In genomic region chr14:29316936-29317335, GRCh38 we compare ENCODE assay signal across 20 cellular contexts.
DNase-seq lines count a peak whose midpoint lies in the region; ATAC-seq, FAIRE-seq and TF ChIP-seq lines count a peak whose summit lies in the region.
"Had no signal": no experiment of that assay in that cellular context is flagged by ENCODE, and none has a peak within 500 bp of the region (broad histone marks: within the 10 kb centered on the region; RNA-seq: fewer than 3 reads in every experiment).

No MANE protein-coding gene starts in this region.

- 14% methylated on average over 2 of the region's 2 CpGs for WGBS in A549 (ENCODE audit: missing lambda C conversion rate)
- WGBS in K562 (ENCODE audit: insufficient coverage, low coverage, missing lambda C conversion rate) = 0% methylated on average over 2 of the region's 2 CpGs

- no peak overlapping the region for H3K4me2 ChIP-seq in A549
- no peak overlapping the region for H3K4me2 ChIP-seq in K562 (ENCODE audit: insufficient read depth, low read length)
- H3K4me2 ChIP-seq: BLaER1 treated with 17β-estradiol and CSF1 and Interleukin-3, amounts not matched to agents 10 nM and 100 nM had no signal

- BruUV-seq in K562 (replicated peaks; lab: Mats Ljungman, UMichigan) = no TSS peak

- H3K9me3 ChIP-seq in A549 (no peaks in the 10 kb centered on the region), K562 (replicated peaks; ENCODE audit: control insufficient read depth, insufficient read depth, low read depth, low read length) (no peaks in the 10 kb centered on the region)
- H3K9me3 ChIP-seq: BLaER1 treated with 17β-estradiol and CSF1 and Interleukin-3, amounts not matched to agents 10 nM and 100 nM; Caco-2 had no signal

- no peak for DNase-seq in A549 (ENCODE audit: low read depth in 1 of 2, low spot score in 1 of 2)
- DNase-seq in HTR-8/SVneo (ENCODE audit: insufficient read length, low spot score) = no peak
- no peak for DNase-seq in K562 (ENCODE audit: extremely low read depth in 1 of 4, low spot score in 3 of 4)
- DNase-seq in UCSD-AML1 (lab: John Stamatoyannopoulos, UW; ENCODE audit: unreplicated experiment) = no peak
- DNase-seq: 8988T; AML-193; Caco-2; Calu3; CD4-positive, alpha-beta T cell; CD8-positive, alpha-beta T cell; DMS79 treated with DMSO at 0.1 percent for 48 hours; GF-D8 had no signal

- CTCF ChIA-PET in A549 (lab: Yijun Ruan, JAX) (no interaction called here), K562 (lab: Yijun Ruan, JAX; ENCODE audit: low intra/inter-chr PET ratio) (no interaction called here)

- no peak for TF ChIP-seq RAD21 in A549 (conservative IDR thresholded peaks at IDR 0.05 in 1 of 2, IDR thresholded peaks at IDR 0.05 in 1 of 2)
- TF ChIP-seq RAD21 in K562 (CRISPR knock-in tag; conservative IDR thresholded peaks at IDR 0.05 in 1 of 2, IDR thresholded peaks at IDR 0.05 in 1 of 2) = no peak

- no peaks in the 10 kb centered on the region for H4K20me1 ChIP-seq in K562 (replicated peaks; ENCODE audit: control insufficient read depth, insufficient read depth, low read length)
- H4K20me1 ChIP-seq: BLaER1 treated with 17β-estradiol and CSF1 and Interleukin-3, amounts not matched to agents 10 nM and 100 nM had no signal

- no peaks in the 10 kb centered on the region for H3K79me2 ChIP-seq in K562 (ENCODE audit: control insufficient read depth, insufficient read depth, low read length)

- H2AFZ ChIP-seq in K562 (ENCODE audit: low read depth, low read length) = no peak overlapping the region

- no peak for TF ChIP-seq EP300 in A549 (IDR thresholded peaks at IDR 0.05)
- no peak for TF ChIP-seq EP300 in K562 (IDR thresholded peaks at IDR 0.05; ENCODE audit: low read length)

- POLR2A ChIA-PET in A549 (lab: Yijun Ruan, JAX) (no interaction called here), K562 (lab: Yijun Ruan, JAX) (no interaction called here)

- H3K27ac ChIP-seq in A549 (no peak overlapping the region), K562 (ENCODE audit: extremely low read depth, low read depth, low read length) (no peak overlapping the region)
- H3K27ac ChIP-seq: BLaER1 treated with 17β-estradiol and CSF1 and Interleukin-3, amounts not matched to agents 10 nM and 100 nM; C4-2B had no signal

- in situ Hi-C loops in K562 (cut with MboI) = no loop called here

- FAIRE-seq in A549 (lab: Jason Lieb, UNC) (no peak), HTR-8/SVneo (lab: Jason Lieb, UNC) (peak; percentile 49), K562 (lab: Jason Lieb, UNC) (no peak)
- FAIRE-seq: A204.1, D721Med, G401.6, GM12891, GM19239 had no signal

- no peaks in the 10 kb centered on the region for H3K9me1 ChIP-seq in K562 (ENCODE audit: control insufficient read depth, insufficient read depth, low read length)

- no peak for TF ChIP-seq CTCF in A549 (IDR thresholded peaks at IDR 0.05)
- no peak for TF ChIP-seq CTCF in K562 (IDR thresholded peaks at IDR 0.05 in 2 of 3, conservative IDR thresholded peaks at IDR 0.05 in 1 of 3; ENCODE audit: insufficient read depth in 2 of 3, low read depth in 1 of 3, low read length in 3 of 3)

- intact Hi-C loops in K562 (cut with micrococcal nuclease) = no loop called here

- no peaks in the 10 kb centered on the region for H3K27me3 ChIP-seq in K562 (ENCODE audit: control insufficient read depth in 2 of 2, insufficient read depth in 2 of 2, low read length in 2 of 2)
- H3K27me3 ChIP-seq: BLaER1 treated with 17β-estradiol and CSF1 and Interleukin-3, amounts not matched to agents 10 nM and 100 nM had no signal

- H3K36me3 ChIP-seq in K562 (ENCODE audit: control insufficient read depth, insufficient read depth, low read length) = no peaks in the 10 kb centered on the region
- H3K36me3 ChIP-seq: BLaER1 treated with 17β-estradiol and CSF1 and Interleukin-3, amounts not matched to agents 10 nM and 100 nM had no signal

- H3K9ac ChIP-seq in K562 (ENCODE audit: insufficient read depth in 1 of 2, low read depth in 2 of 2, low read length in 2 of 2) = no peak overlapping the region
- H3K9ac ChIP-seq: BLaER1 treated with 17β-estradiol and CSF1 and Interleukin-3, amounts not matched to agents 10 nM and 100 nM had no signal

- TF ChIP-seq POLR2A in A549 (IDR thresholded peaks at IDR 0.05; ENCODE audit: low read length) (no peak), K562 (conservative IDR thresholded peaks at IDR 0.05) (no peak)

- ATAC-seq in A549 (no peak), K562 (no peak), HG02642 (IDR thresholded peaks at IDR 0.05; ENCODE audit: poor library complexity, unreplicated experiment) (no peak)
- ATAC-seq: CD8-positive, alpha-beta T cell had no signal

- H3K4me1 ChIP-seq in A549 (no peaks in the 10 kb centered on the region), K562 (replicated peaks in 1 of 2; ENCODE audit: control insufficient read depth in 2 of 2, insufficient read depth in 2 of 2, low read length in 2 of 2) (no peaks in the 10 kb centered on the region)
- H3K4me1 ChIP-seq: BLaER1 treated with 17β-estradiol and CSF1 and Interleukin-3, amounts not matched to agents 10 nM and 100 nM; Caco-2 had no signal

- H3K4me3 ChIP-seq in A549 (no peak overlapping the region), K562 (no peak overlapping the region)
- H3K4me3 ChIP-seq: BLaER1 treated with 17β-estradiol and CSF1 and Interleukin-3, amounts not matched to agents 10 nM and 100 nM had no signal

TF ChIP-seq in A549, 52 proteins besides CTCF, POLR2A, EP300 and RAD21:
- TF ChIP-seq HEYL (CRISPR knock-in tag; IDR thresholded peaks at IDR 0.05) (no peak), MAFK (IDR thresholded peaks at IDR 0.05; ENCODE audit: partially characterized antibody) (peak; percentile 86)
TF ChIP-seq in A549: peak in this region for 1.

TF ChIP-seq in K562, 482 proteins besides CTCF, POLR2A, EP300 and RAD21 (continues in another document):
- no peak for TF ChIP-seq EHMT2 (IDR thresholded peaks at IDR 0.05)
- TF ChIP-seq SETDB1 (IDR thresholded peaks at IDR 0.05; ENCODE audit: low read length) = no peak
- no peak for TF ChIP-seq MCM5 (IDR thresholded peaks at IDR 0.05; ENCODE audit: low read depth)
- TF ChIP-seq ZNF133 (CRISPR knock-in tag; IDR thresholded peaks at IDR 0.05) = no peak
- TF ChIP-seq ADNP (tag; IDR thresholded peaks at IDR 0.05) = no peak
- TF ChIP-seq C11orf30 (IDR thresholded peaks at IDR 0.05; ENCODE audit: low read depth) = peak; percentile 16; the same call in 1 of the 2 replicates
- TF ChIP-seq HCFC1 (IDR thresholded peaks at IDR 0.05; ENCODE audit: low read depth, low read length) = no peak
- TF ChIP-seq SMAD2 (IDR thresholded peaks at IDR 0.05; ENCODE audit: low read depth, low read length) = no peak
- TF ChIP-seq ZNF316 (IDR thresholded peaks at IDR 0.05) = peak; percentile 42; the same call in 1 of the 2 replicates
- no peak for TF ChIP-seq GATA2 (CRISPR knock-in tag; IDR thresholded peaks at IDR 0.05)
- TF ChIP-seq MEF2A (IDR thresholded peaks at IDR 0.05; ENCODE audit: control insufficient read depth, low read depth, low read length) = no peak
- TF ChIP-seq MAFK (IDR thresholded peaks at IDR 0.05; ENCODE audit: low read length) = peak; percentile 37; the same call in 1 of the 2 replicates
- no peak for TF ChIP-seq XRCC4 (IDR thresholded peaks at IDR 0.05; ENCODE audit: extremely low read depth, insufficient read depth, insufficient read length)
- no peak for TF ChIP-seq POLR2B (IDR thresholded peaks at IDR 0.05; ENCODE audit: low read depth, partially characterized antibody)
- TF ChIP-seq USF2 (CRISPR knock-in tag; IDR thresholded peaks at IDR 0.05) = no peak
- TF ChIP-seq ZNF431 (CRISPR knock-in tag; IDR thresholded peaks at IDR 0.05) = no peak
- TF ChIP-seq ZNF57 (CRISPR knock-in tag; IDR thresholded peaks at IDR 0.05) = no peak
- TF ChIP-seq, protein P1, sequence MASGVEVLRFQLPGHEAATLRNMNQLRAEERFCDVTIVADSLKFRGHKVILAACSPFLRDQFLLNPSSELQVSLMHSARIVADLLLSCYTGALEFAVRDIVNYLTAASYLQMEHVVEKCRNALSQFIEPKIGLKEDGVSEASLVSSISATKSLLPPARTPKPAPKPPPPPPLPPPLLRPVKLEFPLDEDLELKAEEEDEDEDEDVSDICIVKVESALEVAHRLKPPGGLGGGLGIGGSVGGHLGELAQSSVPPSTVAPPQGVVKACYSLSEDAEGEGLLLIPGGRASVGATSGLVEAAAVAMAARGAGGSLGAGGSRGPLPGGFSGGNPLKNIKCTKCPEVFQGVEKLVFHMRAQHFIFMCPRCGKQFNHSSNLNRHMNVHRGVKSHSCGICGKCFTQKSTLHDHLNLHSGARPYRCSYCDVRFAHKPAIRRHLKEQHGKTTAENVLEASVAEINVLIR (CRISPR knock-in tag; IDR thresholded peaks at IDR 0.05) = no peak

Comparison
In these comparisons a context has a peak if more than half of its experiments do, and no peak if none do; other contexts are left out.
1. Of the 35 proteins assayed by ChIP-seq in both K562 and A549: peak only in K562: none; only in A549: none; in both: MAFK; in neither: 34.